1 cellular context compared by ENCODE assay signal in the genomic region with DNA sequence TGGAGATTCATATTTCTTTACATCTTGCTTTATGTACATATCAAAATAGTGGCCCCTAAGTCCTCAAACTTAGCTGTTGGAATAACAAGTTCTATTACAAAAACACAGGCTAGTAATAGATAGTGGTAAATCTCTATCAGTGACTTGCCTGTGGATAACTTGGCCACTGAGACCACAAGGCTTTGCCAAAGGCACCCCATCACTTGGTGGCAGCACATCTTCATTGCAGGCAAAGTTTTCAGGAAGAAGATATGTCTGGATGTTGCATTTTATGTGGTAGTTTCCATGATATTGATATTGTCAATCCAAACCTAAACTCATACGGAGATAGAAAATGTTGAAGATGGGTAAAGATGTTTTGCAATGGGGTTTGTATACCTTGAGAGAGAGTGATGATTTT.
TF ChIP-seq lines count a peak whose summit lies in the region.

No MANE protein-coding gene starts in this region.

TF ChIP-seq in IMR-90, 13 proteins besides CTCF, POLR2A, EP300 and RAD21:
- TF ChIP-seq, protein P1, sequence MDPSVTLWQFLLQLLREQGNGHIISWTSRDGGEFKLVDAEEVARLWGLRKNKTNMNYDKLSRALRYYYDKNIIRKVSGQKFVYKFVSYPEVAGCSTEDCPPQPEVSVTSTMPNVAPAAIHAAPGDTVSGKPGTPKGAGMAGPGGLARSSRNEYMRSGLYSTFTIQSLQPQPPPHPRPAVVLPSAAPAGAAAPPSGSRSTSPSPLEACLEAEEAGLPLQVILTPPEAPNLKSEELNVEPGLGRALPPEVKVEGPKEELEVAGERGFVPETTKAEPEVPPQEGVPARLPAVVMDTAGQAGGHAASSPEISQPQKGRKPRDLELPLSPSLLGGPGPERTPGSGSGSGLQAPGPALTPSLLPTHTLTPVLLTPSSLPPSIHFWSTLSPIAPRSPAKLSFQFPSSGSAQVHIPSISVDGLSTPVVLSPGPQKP (IDR thresholded peaks at IDR 0.05; ENCODE audit: borderline replicate concordance, low read depth, low read length): no peak
- TF ChIP-seq, protein P2, sequence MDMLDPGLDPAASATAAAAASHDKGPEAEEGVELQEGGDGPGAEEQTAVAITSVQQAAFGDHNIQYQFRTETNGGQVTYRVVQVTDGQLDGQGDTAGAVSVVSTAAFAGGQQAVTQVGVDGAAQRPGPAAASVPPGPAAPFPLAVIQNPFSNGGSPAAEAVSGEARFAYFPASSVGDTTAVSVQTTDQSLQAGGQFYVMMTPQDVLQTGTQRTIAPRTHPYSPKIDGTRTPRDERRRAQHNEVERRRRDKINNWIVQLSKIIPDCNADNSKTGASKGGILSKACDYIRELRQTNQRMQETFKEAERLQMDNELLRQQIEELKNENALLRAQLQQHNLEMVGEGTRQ (IDR thresholded peaks at IDR 0.05; ENCODE audit: low read depth, low read length): no peak
- no peak for TF ChIP-seq MAFK (IDR thresholded peaks at IDR 0.05; ENCODE audit: low read depth, low read length)
- no peak for TF ChIP-seq RFX5 (IDR thresholded peaks at IDR 0.05; ENCODE audit: low read depth, low read length)
- TF ChIP-seq CEBPB (IDR thresholded peaks at IDR 0.05; ENCODE audit: low read depth, low read length): no peak
- no peak for TF ChIP-seq RCOR1 (IDR thresholded peaks at IDR 0.05; ENCODE audit: insufficient replicate concordance, low read length)
- TF ChIP-seq NFE2L2 (IDR thresholded peaks at IDR 0.05; ENCODE audit: low read depth, low read length): no peak
- no peak for TF ChIP-seq BHLHE40 (IDR thresholded peaks at IDR 0.05; ENCODE audit: low read depth, low read length)
- no peak for TF ChIP-seq FOS (IDR thresholded peaks at IDR 0.05; ENCODE audit: low read depth, low read length)
- no peak for TF ChIP-seq SMC3 (IDR thresholded peaks at IDR 0.05; ENCODE audit: low read depth, low read length)
- no peak for TF ChIP-seq MXI1 (IDR thresholded peaks at IDR 0.05; ENCODE audit: borderline replicate concordance, low read depth, low read length)
- TF ChIP-seq CHD1 (IDR thresholded peaks at IDR 0.05; ENCODE audit: low read depth, low read length): no peak
- no peak for TF ChIP-seq MAZ (IDR thresholded peaks at IDR 0.05; ENCODE audit: borderline replicate concordance, low read depth, low read length)
TF ChIP-seq in IMR-90: peak in this region for 0.
